Comparison of ENCODE assay signal across 10 cellular contexts in the genomic region with DNA sequence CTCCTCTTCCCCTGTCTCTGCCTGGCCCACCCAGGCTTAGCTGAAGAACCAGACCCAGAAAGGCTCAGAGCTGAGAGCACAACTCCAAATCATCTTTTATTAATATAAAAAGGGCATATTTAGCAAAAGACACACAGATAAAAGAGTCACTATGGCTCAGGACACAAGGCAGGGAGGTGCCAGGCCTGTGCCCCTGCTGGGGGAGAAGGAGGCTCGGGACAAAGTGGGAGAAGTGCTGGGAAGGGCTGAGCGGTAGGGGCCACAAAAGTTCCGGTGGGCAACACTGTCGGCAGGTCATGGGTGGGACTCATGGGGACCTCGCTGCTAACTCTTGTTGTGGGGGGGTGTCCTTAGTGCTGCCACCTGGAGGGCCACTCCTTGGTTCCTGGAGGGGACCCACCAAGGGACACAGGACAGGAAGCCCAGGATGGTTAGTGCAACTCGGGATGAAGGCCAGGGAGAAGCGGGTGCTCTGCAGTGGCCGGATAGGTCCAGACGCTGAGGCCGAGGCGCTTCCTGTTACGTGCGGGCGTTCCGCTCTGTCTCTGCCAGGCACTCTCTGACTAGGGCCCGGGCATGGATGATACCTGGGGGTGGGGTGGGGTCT. TPM values are rescaled to one million over a fixed set of nuclear protein-coding genes. Genes with fewer than 3 reads are reported as not detected.
DNase-seq lines count a peak whose midpoint lies in the region; ATAC-seq and TF ChIP-seq lines count a peak whose summit lies in the region.
"Had no signal": no experiment of that assay in that cellular context is flagged by ENCODE, and none has a peak within 500 bp of the region (broad histone marks: within the 10 kb centered on the region; RNA-seq: fewer than 3 reads in every experiment).

No MANE protein-coding gene starts in this region.

- peak overlapping the region; percentile 67 for H3K9ac ChIP-seq in OCI-LY1 (ENCODE audit: low read length)

- H3K4me3 ChIP-seq in CD4-positive, alpha-beta memory T cell (ENCODE audit: low read length in 2 of 2), result peak overlapping the region in 1 of 2 donors; percentile 79
- H3K4me3 ChIP-seq in OCI-LY1 (ENCODE audit: low read depth, low read length, poor library complexity, severe bottlenecking), result peak overlapping the region; percentile 81
- H3K4me3 ChIP-seq in osteoblast (ENCODE audit: insufficient read depth, low read length), result no peak overlapping the region

- H3K9me3 Mint-ChIP-seq in CD4-positive, alpha-beta memory T cell, result peaks cover 0 to 2% (median 0%) of the 10 kb centered on the region in 8 donors
- H3K9me3 Mint-ChIP-seq in effector memory CD8-positive, alpha-beta T cell, result no peaks in the 10 kb centered on the region

- H3K79me2 ChIP-seq in OCI-LY1 (ENCODE audit: insufficient read depth, low read length) (no peaks in the 10 kb centered on the region), osteoblast (ENCODE audit: insufficient read depth, low read length) (peaks cover 12% of the 10 kb centered on the region)

- H3K27me3 ChIP-seq in CD4-positive, alpha-beta memory T cell (ENCODE audit: insufficient read depth, low read length), result no peaks in the 10 kb centered on the region
- H3K27me3 ChIP-seq in OCI-LY1 (ENCODE audit: insufficient read depth, low read length) (no peaks in the 10 kb centered on the region), osteoblast (ENCODE audit: insufficient read depth, low read length) (no peaks in the 10 kb centered on the region)
- H3K27me3 ChIP-seq: testis had no signal

- peak overlapping the region; percentile 89 to 98 (median 92) for H3K4me3 Mint-ChIP-seq in CD4-positive, alpha-beta memory T cell
- H3K4me3 Mint-ChIP-seq in effector memory CD8-positive, alpha-beta T cell, result peak overlapping the region; percentile 95 to 98

- peak in 1 of 5 donors; percentile 44 for DNase-seq in CD4-positive, alpha-beta memory T cell
- DNase-seq in effector memory CD8-positive, alpha-beta T cell, result no peak
- DNase-seq in osteoblast (ENCODE audit: insufficient read length, low spot score, missing footprints) (peak; percentile 69), NCI-H510A treated with DMSO at 0.1 percent for 48 hours (lab: John Stamatoyannopoulos, UW) (no peak), SIG-M5 treated with dmso at 0.1 percent for 504 hours (lab: John Stamatoyannopoulos, UW; ENCODE audit: unreplicated experiment) (no peak)

- H3K27ac Mint-ChIP-seq in CD4-positive, alpha-beta memory T cell, result peak overlapping the region; percentile 96 to 99 (median 97)
- peak overlapping the region; percentile 98 to 99 for H3K27ac Mint-ChIP-seq in effector memory CD8-positive, alpha-beta T cell

- intact Hi-C loops in CD4-positive, alpha-beta memory T cell (cut with micrococcal nuclease), result loop anchor here (1.0 to 5.0 kb wide), 7 partner anchors 22 to 229 kb away; partner anchors contain the start of genes RPS6KB2 and TMEM134

- H3K4me1 ChIP-seq in CD4-positive, alpha-beta memory T cell (ENCODE audit: insufficient read depth, low read length), result peaks cover 48% of the 10 kb centered on the region
- H3K4me1 ChIP-seq in OCI-LY1 (ENCODE audit: insufficient read depth, low read length, severe bottlenecking) (peaks cover 35% of the 10 kb centered on the region), osteoblast (ENCODE audit: insufficient read depth, low read length) (peaks cover 21% of the 10 kb centered on the region)

- no peaks in the 10 kb centered on the region for H3K9me2 ChIP-seq in OCI-LY1 (ENCODE audit: low read depth, low read length)

- POLR2A ChIA-PET in CD4-positive, alpha-beta memory T cell (lab: Charles Lee; ENCODE audit: partially characterized antibody), result interaction anchor here (0.6 to 8.7 kb wide), 21 partner anchors 21 to 155 kb away, joined by 3 to 124 read pairs (median 8); partner anchors contain the start of genes AIP, POLD4, PPP1CA and PTPRCAP

- TF ChIP-seq CTCF in OCI-LY1 (IDR thresholded peaks at IDR 0.05; ENCODE audit: low read length) (no peak), osteoblast (IDR thresholded peaks at IDR 0.05; ENCODE audit: extremely low read depth, low read depth, low read length) (no peak)

- H2AFZ ChIP-seq in OCI-LY1 (ENCODE audit: low read length), result no peak overlapping the region
- no peak overlapping the region for H2AFZ ChIP-seq in osteoblast (ENCODE audit: low read length)

- H3K4me2 ChIP-seq in OCI-LY1 (ENCODE audit: low read length) (peak overlapping the region; percentile 99), osteoblast (ENCODE audit: insufficient read depth, low read length) (peak overlapping the region; percentile 92)

- H3K27me3 Mint-ChIP-seq in CD4-positive, alpha-beta memory T cell, result peaks cover 1 to 2% of the 10 kb centered on the region in 2 donors
- peaks cover 7 to 8% of the 10 kb centered on the region in 2 donors for H3K27me3 Mint-ChIP-seq in effector memory CD8-positive, alpha-beta T cell

- H3K36me3 Mint-ChIP-seq in CD4-positive, alpha-beta memory T cell, result peaks cover 0 to 28% of the 10 kb centered on the region in 2 donors
- H3K36me3 Mint-ChIP-seq in effector memory CD8-positive, alpha-beta T cell (ENCODE audit: insufficient read depth), result peaks cover 65% of the 10 kb centered on the region

- H3F3A ChIP-seq in OCI-LY1 (ENCODE audit: insufficient read depth, low read length), result 0 out of 2 replicates have a peak, but pooled peaks cover 3% of the 10 kb centered on the region

- no peak for ATAC-seq in effector memory CD8-positive, alpha-beta T cell (replicated peaks)
- ATAC-seq in HG03469 (IDR thresholded peaks at IDR 0.05; ENCODE audit: unreplicated experiment), result no peak
- ATAC-seq in HG03196 (IDR thresholded peaks at IDR 0.05; ENCODE audit: unreplicated experiment), result no peak

- H3K9me3 ChIP-seq in CD4-positive, alpha-beta memory T cell (ENCODE audit: control insufficient read depth in 1 of 2, low read length in 2 of 2), result no peaks in the 10 kb centered on the region
- H3K9me3 ChIP-seq in OCI-LY1 (ENCODE audit: low read length) (no peaks in the 10 kb centered on the region), osteoblast (ENCODE audit: low read depth, low read length) (no peaks in the 10 kb centered on the region)
- H3K9me3 ChIP-seq: testis had no signal

- H4K20me1 ChIP-seq in OCI-LY1 (ENCODE audit: insufficient read depth, low read length), result no peaks in the 10 kb centered on the region
- H4K20me1 ChIP-seq in osteoblast (ENCODE audit: insufficient read depth, low read length), result peaks cover 16% of the 10 kb centered on the region

- peak overlapping the region; percentile 93 for H3K27ac ChIP-seq in CD4-positive, alpha-beta memory T cell (ENCODE audit: low read depth, low read length)
- H3K27ac ChIP-seq in OCI-LY1 (ENCODE audit: low read depth, low read length, poor library complexity, severe bottlenecking), result peak overlapping the region; percentile 89
- H3K27ac ChIP-seq in osteoblast (ENCODE audit: low read depth, low read length), result peak overlapping the region; percentile 37

- peaks cover 18% of the 10 kb centered on the region for H3K36me3 ChIP-seq in CD4-positive, alpha-beta memory T cell (ENCODE audit: insufficient read depth, low read length)
- H3K36me3 ChIP-seq in OCI-LY1 (ENCODE audit: insufficient read depth, low read length) (peaks cover 11% of the 10 kb centered on the region; the same call in 1 of the 2 replicates), osteoblast (ENCODE audit: insufficient read depth, low read length) (peaks cover 3% of the 10 kb centered on the region)

- CTCF ChIA-PET in CD4-positive, alpha-beta memory T cell (lab: Charles Lee; ENCODE audit: partially characterized antibody), result interaction anchor here (0.6 to 2.8 kb wide), 8 partner anchors 35 to 155 kb away, joined by 3 to 9 read pairs (median 4); partner anchors contain the start of genes POLD4 and PPP1CA

- H3K4me1 Mint-ChIP-seq in CD4-positive, alpha-beta memory T cell, result peaks cover 23 to 59% (median 38%) of the 10 kb centered on the region in 4 donors
- peaks cover 37 to 45% of the 10 kb centered on the region in 2 donors for H3K4me1 Mint-ChIP-seq in effector memory CD8-positive, alpha-beta T cell (ENCODE audit: low read depth in 2 of 2)

RNA-seq across cellular contexts. Expression of gene PITPNM1, which starts 1.4 kb away (rescaled TPM):
- 100 to 1,000 TPM; 137 to 143 TPM for total RNA-seq in CD4-positive, alpha-beta memory T cell
- 10 to 100 TPM; 15.0 to 43.6 TPM for polyA plus RNA-seq in CD4-positive, alpha-beta memory T cell
- 13.3 and 14.1 TPM in 2 replicates for total RNA-seq in osteoblast

RNA-seq across cellular contexts. Expression of gene CDK2AP2, which starts 1.4 kb away (rescaled TPM):
- 10 to 100 TPM; 85.8 to 86.0 TPM for total RNA-seq in CD4-positive, alpha-beta memory T cell
- 100 to 1,000 TPM in 1 of 2 donors, 10 to 100 TPM in 1; 83.3 to 152 TPM for polyA plus RNA-seq in CD4-positive, alpha-beta memory T cell
- 6.2 and 10.3 TPM in 2 replicates for total RNA-seq in osteoblast

RNA-seq across cellular contexts. Expression of gene CABP2, which starts 16.7 kb away (rescaled TPM):
- total RNA-seq in CD4-positive, alpha-beta memory T cell, result not detected
- polyA plus RNA-seq in CD4-positive, alpha-beta memory T cell, result not detected
- total RNA-seq in osteoblast, result not detected in 2 replicates
- total RNA-seq: myocyte, testis had no signal

RNA-seq across cellular contexts. Expression of gene AIP, which starts 23.7 kb away (rescaled TPM):
- total RNA-seq in CD4-positive, alpha-beta memory T cell, result 100 to 1,000 TPM; 131 to 132 TPM
- polyA plus RNA-seq in CD4-positive, alpha-beta memory T cell, result 100 to 1,000 TPM; 152 to 185 TPM
- 64.2 and 71.3 TPM in 2 replicates for total RNA-seq in osteoblast

RNA-seq across cellular contexts. Expression of gene TMEM134, which starts 37.5 kb away (rescaled TPM):
- 10 to 100 TPM; 90.1 to 99.1 TPM for total RNA-seq in CD4-positive, alpha-beta memory T cell
- polyA plus RNA-seq in CD4-positive, alpha-beta memory T cell, result 100 to 1,000 TPM; 152 to 162 TPM
- total RNA-seq in osteoblast, result 15.6 and 29.3 TPM in 2 replicates

Comparison
In these comparisons a context has a peak if more than half of its experiments do, and no peak if none do; other contexts are left out.
1. H3K27ac ChIP-seq: peak in every context shown above with its lines; median percentile 93 in CD4-positive, alpha-beta memory T cell; 89 in OCI-LY1; 37 in osteoblast.